In the genomic region with DNA sequence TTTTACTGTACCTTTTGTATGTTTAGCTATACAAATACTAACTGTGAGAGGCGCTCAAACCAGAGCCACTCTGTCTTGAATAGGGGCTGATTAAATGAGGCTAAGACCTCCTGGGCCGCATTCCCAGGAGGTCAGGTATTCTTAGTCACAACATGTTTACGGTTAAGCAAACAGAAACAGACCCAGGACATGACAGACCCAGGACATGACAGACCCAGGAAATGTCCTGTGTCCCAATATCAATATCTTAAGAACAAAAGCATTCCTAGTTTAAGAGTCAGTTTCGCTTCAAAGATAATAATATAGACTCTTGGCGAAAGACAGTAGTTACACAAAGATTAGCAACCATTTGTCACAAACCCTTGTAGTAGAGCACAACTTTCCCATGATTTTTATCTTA, we compare ENCODE assay signal across 2 cellular contexts.
A peak's percentile ranks its signal among the peaks of the same experiment; 100 is the strongest.
TF ChIP-seq lines count a peak whose summit lies in the region.

No MANE protein-coding gene starts in this region.

TF ChIP-seq in HCT116, 20 proteins besides CTCF, POLR2A, EP300 and RAD21:
- TF ChIP-seq ELF1 (IDR thresholded peaks at IDR 0.05; ENCODE audit: borderline replicate concordance, low read depth) (no peak), CEBPB (IDR thresholded peaks at IDR 0.05; ENCODE audit: low read depth) (0 out of 2 replicates have a peak, but pooled peaks have one; percentile 13), JUND (IDR thresholded peaks at IDR 0.05) (0 out of 2 replicates have a peak, but pooled peaks have one; percentile 43)

TF ChIP-seq in H1, 55 proteins besides CTCF, POLR2A, EP300 and RAD21:
- TF ChIP-seq NRF1 (IDR thresholded peaks at IDR 0.05; ENCODE audit: low read depth, low read length), result no peak
- no peak for TF ChIP-seq GTF2F1 (IDR thresholded peaks at IDR 0.05; ENCODE audit: borderline replicate concordance, low read depth, low read length)
- TF ChIP-seq SAP30 (IDR thresholded peaks at IDR 0.05; ENCODE audit: insufficient read depth, insufficient replicate concordance, low read length), result no peak
- TF ChIP-seq TEAD4 (IDR thresholded peaks at IDR 0.05; ENCODE audit: low read depth, low read length), result 0 out of 2 replicates have a peak, but pooled peaks have one; percentile 10
- TF ChIP-seq, protein P1, sequence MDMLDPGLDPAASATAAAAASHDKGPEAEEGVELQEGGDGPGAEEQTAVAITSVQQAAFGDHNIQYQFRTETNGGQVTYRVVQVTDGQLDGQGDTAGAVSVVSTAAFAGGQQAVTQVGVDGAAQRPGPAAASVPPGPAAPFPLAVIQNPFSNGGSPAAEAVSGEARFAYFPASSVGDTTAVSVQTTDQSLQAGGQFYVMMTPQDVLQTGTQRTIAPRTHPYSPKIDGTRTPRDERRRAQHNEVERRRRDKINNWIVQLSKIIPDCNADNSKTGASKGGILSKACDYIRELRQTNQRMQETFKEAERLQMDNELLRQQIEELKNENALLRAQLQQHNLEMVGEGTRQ (IDR thresholded peaks at IDR 0.05; ENCODE audit: low read length), result no peak
- TF ChIP-seq HDAC6 (IDR thresholded peaks at IDR 0.05; ENCODE audit: low read depth, low read length), result no peak
